ENCODE assay signal across 1 cellular context in genomic region chr14:102139248-102140026, GRCh38.
A peak's percentile ranks its signal among the peaks of the same experiment; 100 is the strongest.
TF ChIP-seq lines count a peak whose summit lies in the region.

WDR20 (plus strand) TSS chr14:102139897; CDS start chr14:102139924, 27 bp downstream.

TF ChIP-seq in HEK293, 187 proteins besides CTCF, POLR2A, EP300 and RAD21 (continued from another document):
- TF ChIP-seq TCF7L2 (IDR thresholded peaks at IDR 0.05; ENCODE audit: borderline replicate concordance, low read depth, low read length) (no peak), ZNF391 (tag by site-specific recombination; IDR thresholded peaks at IDR 0.05; ENCODE audit: borderline replicate concordance, low read depth) (peak; percentile 81)
TF ChIP-seq in HEK293: peak in this region for 71.
